In genomic region chr7:43201912-43202311, GRCh38 we compare ENCODE assay signal across 1 cellular context.
TF ChIP-seq lines count a peak whose summit lies in the region.

No MANE protein-coding gene starts in this region.

TF ChIP-seq in IMR-90, 13 proteins besides CTCF, POLR2A, EP300 and RAD21:
- TF ChIP-seq CEBPB (IDR thresholded peaks at IDR 0.05; ENCODE audit: low read depth, low read length) (peak; percentile 64; the same call in 1 of the 2 replicates), RCOR1 (IDR thresholded peaks at IDR 0.05; ENCODE audit: insufficient replicate concordance, low read length) (no peak), FOS (IDR thresholded peaks at IDR 0.05; ENCODE audit: low read depth, low read length) (no peak), MAFK (IDR thresholded peaks at IDR 0.05; ENCODE audit: low read depth, low read length) (no peak)
